In genomic region chr6:30770592-30770991, GRCh38 we compare ENCODE assay signal across 1 cellular context.
TF ChIP-seq lines count a peak whose summit lies in the region.

No MANE protein-coding gene starts in this region.

TF ChIP-seq in SK-N-SH, 30 proteins besides CTCF, POLR2A, EP300 and RAD21 (continued from another document):
- no peak for TF ChIP-seq CHD2 (IDR thresholded peaks at IDR 0.05; ENCODE audit: low read length, partially characterized antibody)
- no peak for TF ChIP-seq FOSL2 (IDR thresholded peaks at IDR 0.05; ENCODE audit: borderline replicate concordance, low read depth)
- TF ChIP-seq FOXJ3 (CRISPR knock-in tag; IDR thresholded peaks at IDR 0.05) = no peak
